ENCODE assay signal across 22 cellular contexts in genomic region chr3:186319988-186320387, GRCh38. TPM values are rescaled to one million over a fixed set of nuclear protein-coding genes. Genes with fewer than 3 reads are reported as not detected.
"Had no signal": no experiment of that assay in that cellular context is flagged by ENCODE, and none has a peak within 500 bp of the region (broad histone marks: within the 10 kb centered on the region; RNA-seq: fewer than 3 reads in every experiment).

No MANE protein-coding gene starts in this region.

- H3K36me3 ChIP-seq: esophagus squamous epithelium, lower lobe of right lung, ovary, right lobe of liver, vagina had no signal

- H3K27me3 ChIP-seq: left lung, neutrophil, ovary, right lobe of liver, vagina had no signal

- H3K4me1 ChIP-seq: esophagus squamous epithelium, left lung, lower lobe of right lung, right lobe of liver, vagina had no signal

- H3K27ac ChIP-seq: esophagus squamous epithelium, left lung, lower lobe of right lung, neutrophil, ovary, right lobe of liver, thoracic aorta, vagina had no signal

- H3K4me3 ChIP-seq: esophagus squamous epithelium, left lung, lower lobe of right lung, ovary, right lobe of liver, thoracic aorta, vagina had no signal

- DNase-seq: activated B cell treated with CpG ODN at 0.5 μM for 24 hours; activated CD4-positive, alpha-beta T cell treated with anti-CD3 and anti-CD28 coated beads, Interleukin-2, amount 50 U/mL, for 1 hour; activated CD8-positive, alpha-beta T cell treated with anti-CD3 and anti-CD28 coated beads for 36 hours; activated naive CD4-positive, alpha-beta T cell; activated T-cell treated with anti-CD3 and anti-CD28 coated beads, Interleukin-2, amount 50 U/mL, for 72 hours; dermis blood vessel endothelial cell; effector CD4-positive, alpha-beta T cell; esophagus squamous epithelium; left lung; lower lobe of right lung; mesendoderm; ovary; right lobe of liver; stimulated activated CD4-positive, alpha-beta T cell treated with anti-CD3 and anti-CD28 coated beads, Interleukin-12 subunit alpha, Interleukin-12 subunit beta, amount 100 ng/mL, for 4 hours; stimulated activated CD4-positive, alpha-beta T cell treated with anti-CD3 and anti-CD28 coated beads, Interleukin-4, amount 100 ng/mL, for 1 hour; trophoblast cell had no signal

- H3K9me3 ChIP-seq: esophagus squamous epithelium, left lung, lower lobe of right lung, neutrophil, ovary, right lobe of liver, thoracic aorta, vagina had no signal

- ATAC-seq: activated CD8-positive, alpha-beta T cell treated with anti-CD3 and anti-CD28 coated beads for 36 hours; activated naive CD4-positive, alpha-beta T cell treated with anti-CD3 and anti-CD28 coated beads, Interleukin-2, amount 50 U/mL, for 72 hours; activated T-cell treated with anti-CD3 and anti-CD28 coated beads, Interleukin-2, amount 50 U/mL, for 72 hours; left lung; lower lobe of right lung; right lobe of liver; stimulated activated effector memory CD8-positive, alpha-beta T cell treated with anti-CD3 and anti-CD28 coated beads, Interleukin-12 subunit alpha, Interleukin-12 subunit beta, amount 100 ng/mL, for 72 hours had no signal

RNA-seq across cellular contexts. Expression of gene DGKG, which starts 42.0 kb away (rescaled TPM):
- total RNA-seq: bronchial epithelial cell had no signal
